Comparison of ENCODE assay signal across 14 cellular contexts in genomic region chrX:21658746-21659145, GRCh38. TPM values are rescaled to one million over a fixed set of nuclear protein-coding genes. Genes with fewer than 3 reads are reported as not detected.
DNase-seq lines count a peak whose midpoint lies in the region; ATAC-seq lines count a peak whose summit lies in the region.
"Had no signal": no experiment of that assay in that cellular context is flagged by ENCODE, and none has a peak within 500 bp of the region (broad histone marks: within the 10 kb centered on the region; RNA-seq: fewer than 3 reads in every experiment).

No MANE protein-coding gene starts in this region.

- H3K27me3 ChIP-seq in CD4-positive, alpha-beta memory T cell (ENCODE audit: insufficient read depth, low read length) = no peaks in the 10 kb centered on the region
- no peaks in the 10 kb centered on the region for H3K27me3 ChIP-seq in effector memory CD4-positive, alpha-beta T cell (replicated peaks; ENCODE audit: control insufficient read depth, insufficient read depth, low read length, poor library complexity, severe bottlenecking)
- peaks cover 2 to 4% of the 10 kb centered on the region in 2 donors for H3K27me3 ChIP-seq in mucosa of rectum (ENCODE audit: control insufficient read depth in 2 of 2, insufficient read depth in 2 of 2, low read length in 2 of 2)

- H3K36me3 ChIP-seq in CD4-positive, alpha-beta memory T cell (ENCODE audit: insufficient read depth, low read length) = no peaks in the 10 kb centered on the region
- H3K36me3 ChIP-seq in effector memory CD4-positive, alpha-beta T cell (ENCODE audit: control insufficient read depth, insufficient read depth, low read length) = no peaks in the 10 kb centered on the region
- H3K36me3 ChIP-seq in mucosa of rectum (ENCODE audit: control insufficient read depth in 2 of 2, insufficient read depth in 2 of 2, low read length in 2 of 2) = no peaks in the 10 kb centered on the region
- H3K36me3 ChIP-seq: neutrophil had no signal

- H3K27me3 Mint-ChIP-seq in CD4-positive, alpha-beta memory T cell = peaks cover 0 to 4% of the 10 kb centered on the region in 2 donors

- peak overlapping the region in 2 of 7 donors; percentile 48 to 61 for H3K27ac Mint-ChIP-seq in CD4-positive, alpha-beta memory T cell
- H3K27ac Mint-ChIP-seq: HFFc6 had no signal

- no peak for DNase-seq in CD4-positive, alpha-beta memory T cell
- peak; percentile 2 for DNase-seq in NCI-H510A treated with DMSO at 0.1 percent for 48 hours (lab: John Stamatoyannopoulos, UW)
- no peak for DNase-seq in effector memory CD4-positive, alpha-beta T cell
- no peak for DNase-seq in NCI-H748 treated with DMSO at 0.1 percent for 48 hours (lab: John Stamatoyannopoulos, UW)
- DNase-seq in NCI-H446 (lab: John Stamatoyannopoulos, UW) = no peak
- no peak for DNase-seq in NCI-H1436 (lab: John Stamatoyannopoulos, UW)
- DNase-seq: DMS 273 treated with DMSO at 0.1 percent for 48 hours, HFFc6 had no signal

- H3K4me3 Mint-ChIP-seq in CD4-positive, alpha-beta memory T cell = peak overlapping the region; percentile 25 to 78 (median 59)
- H3K4me3 Mint-ChIP-seq: HFFc6 had no signal

- CTCF ChIA-PET in CD4-positive, alpha-beta memory T cell (lab: Charles Lee; ENCODE audit: partially characterized antibody) = no interaction called here

- H3K9me3 Mint-ChIP-seq in CD4-positive, alpha-beta memory T cell = no peaks in the 10 kb centered on the region

- peak overlapping the region; percentile 26 to 62 for H3K9ac ChIP-seq in mucosa of rectum (ENCODE audit: low read depth in 1 of 2, low read length in 2 of 2)
- H3K9ac ChIP-seq: SK-N-SH had no signal

- intact Hi-C loops in CD4-positive, alpha-beta memory T cell (cut with micrococcal nuclease) = loop anchor here (10.0 kb wide), 1 partner anchor 284 kb away; the partner anchor contains the start of gene CNKSR2

- peak overlapping the region in 1 of 2 donors; percentile 43 for H3K4me3 ChIP-seq in CD4-positive, alpha-beta memory T cell (ENCODE audit: low read length in 2 of 2)
- H3K4me3 ChIP-seq in effector memory CD4-positive, alpha-beta T cell (ENCODE audit: insufficient read depth, low read depth, low read length, poor library complexity, severe bottlenecking) = peak overlapping the region; percentile 42
- H3K4me3 ChIP-seq in mucosa of rectum (ENCODE audit: low read length in 2 of 2) = peak overlapping the region; percentile 58

- no peak for ATAC-seq in HG03280 (IDR thresholded peaks at IDR 0.05; ENCODE audit: unreplicated experiment)

- POLR2A ChIA-PET in CD4-positive, alpha-beta memory T cell (lab: Charles Lee; ENCODE audit: partially characterized antibody) = interaction anchor here (1.0 kb wide), 1 partner anchor 220 kb away, joined by 3 read pairs; no protein-coding TSS in a partner anchor

- no peaks in the 10 kb centered on the region for H3K36me3 Mint-ChIP-seq in CD4-positive, alpha-beta memory T cell

- no peaks in the 10 kb centered on the region for H3K9me3 ChIP-seq in CD4-positive, alpha-beta memory T cell (ENCODE audit: control insufficient read depth in 1 of 2, low read length in 2 of 2)
- no peaks in the 10 kb centered on the region for H3K9me3 ChIP-seq in effector memory CD4-positive, alpha-beta T cell (ENCODE audit: control insufficient read depth, low read length)
- H3K9me3 ChIP-seq in mucosa of rectum (ENCODE audit: control insufficient read depth in 2 of 2, low read length in 2 of 2) = no peaks in the 10 kb centered on the region
- H3K9me3 ChIP-seq: neutrophil, SK-N-SH had no signal

- H3K27ac ChIP-seq in CD4-positive, alpha-beta memory T cell (ENCODE audit: low read depth, low read length) = no peak overlapping the region
- no peak overlapping the region for H3K27ac ChIP-seq in effector memory CD4-positive, alpha-beta T cell (ENCODE audit: insufficient read depth, low read length, poor library complexity, severe bottlenecking)
- H3K27ac ChIP-seq in mucosa of rectum (ENCODE audit: low read depth in 2 of 2, low read length in 2 of 2) = peak overlapping the region; percentile 62 to 72
- H3K27ac ChIP-seq: neutrophil had no signal

- H3K4me1 Mint-ChIP-seq in CD4-positive, alpha-beta memory T cell = peaks cover 0 to 2% (median 0%) of the 10 kb centered on the region in 4 donors

- H3K4me1 ChIP-seq in CD4-positive, alpha-beta memory T cell (ENCODE audit: insufficient read depth, low read length) = no peaks in the 10 kb centered on the region
- no peaks in the 10 kb centered on the region for H3K4me1 ChIP-seq in effector memory CD4-positive, alpha-beta T cell (ENCODE audit: control insufficient read depth, insufficient read depth, low read length, poor library complexity, severe bottlenecking)
- peaks cover 0 to 2% of the 10 kb centered on the region in 2 donors for H3K4me1 ChIP-seq in mucosa of rectum (ENCODE audit: control insufficient read depth in 2 of 2, insufficient read depth in 2 of 2, low read length in 2 of 2)

RNA-seq across cellular contexts. Expression of gene KLHL34, which starts 0.6 kb away (rescaled TPM):
- total RNA-seq in CD4-positive, alpha-beta memory T cell = 1 to 10 TPM; 2.5 to 2.6 TPM
- polyA plus RNA-seq in CD4-positive, alpha-beta memory T cell = 1 to 10 TPM in 1 of 2 donors, under 1 TPM in 1; 0.64 to 1.7 TPM
- total RNA-seq: fibroblast of villous mesenchyme, HFFc6, HT1080 had no signal
- polyA plus RNA-seq: SK-N-SH had no signal

Comparison
In these comparisons a context has a peak if more than half of its experiments do, and no peak if none do; other contexts are left out.
1. H3K27ac ChIP-seq: peak in mucosa of rectum (2 of 2); none in CD4-positive, alpha-beta memory T cell (single experiment) and effector memory CD4-positive, alpha-beta T cell (single experiment).